34 cellular contexts compared by ENCODE assay signal in the genomic region with DNA sequence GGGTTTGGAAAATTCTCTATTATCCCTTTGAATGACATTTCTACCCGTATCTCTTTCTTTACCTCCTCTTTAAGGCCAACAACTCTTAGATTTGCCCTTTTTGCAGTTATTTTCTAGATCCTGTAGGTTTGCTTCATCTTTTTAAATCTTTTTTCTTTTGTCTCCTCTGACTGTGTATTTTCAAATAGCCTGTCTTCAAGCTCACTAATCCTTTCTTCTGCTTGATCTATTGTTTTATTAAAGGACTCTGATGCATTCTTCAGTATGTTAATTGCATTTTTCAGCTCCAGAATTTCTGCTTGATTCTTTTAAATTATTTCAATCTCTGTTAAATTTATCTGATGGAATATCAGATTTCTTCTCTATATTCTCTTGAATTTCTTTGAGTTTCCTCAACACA.
"Had no signal": no experiment of that assay in that cellular context is flagged by ENCODE, and none has a peak within 500 bp of the region (broad histone marks: within the 10 kb centered on the region; RNA-seq: fewer than 3 reads in every experiment).

No MANE protein-coding gene starts in this region.

- H3K27me3 ChIP-seq: MG63 had no signal

- H3K27ac ChIP-seq: KMS-11 had no signal

- DNase-seq: Karpas-422, Kasumi-1, MG63, MM.1S, MV-4-11, NCI-H1048, NCI-H1092, NCI-H1092 treated with DMSO at 0.1 percent for 48 hours, NCI-H1105, NCI-H1105 treated with DMSO at 0.1 percent for 48 hours, NCI-H1417, NCI-H1417 treated with DMSO at 0.1 percent for 48 hours, NCI-H1436, NCI-H1436 treated with DMSO at 0.1 percent for 48 hours, NCI-H146, NCI-H1694, NCI-H1694 treated with DMSO at 0.1 percent for 48 hours, NCI-H187, NCI-H187 treated with DMSO at 0.1 percent for 48 hours, NCI-H1930, NCI-H2029, NCI-H2029 treated with DMSO at 0.1 percent for 48 hours, NCI-H2081, NCI-H2081 treated with DMSO at 0.1 percent for 48 hours, NCI-H2107, NCI-H2171, NCI-H2171 treated with DMSO at 0.1 percent for 48 hours, NCI-H2227 treated with DMSO at 0.1 percent for 48 hours, NCI-H226, NCI-H345, NCI-H446, NCI-H446 treated with DMSO at 0.1 percent for 48 hours, NCI-H510A had no signal

- H3K36me3 ChIP-seq: MG63 had no signal

- H3K4me2 ChIP-seq: KMS-11 had no signal

- H3K4me3 ChIP-seq: MG63 had no signal

- H3K9ac ChIP-seq: KMS-11 had no signal
